23 cellular contexts compared by ENCODE assay signal in the genomic region with DNA sequence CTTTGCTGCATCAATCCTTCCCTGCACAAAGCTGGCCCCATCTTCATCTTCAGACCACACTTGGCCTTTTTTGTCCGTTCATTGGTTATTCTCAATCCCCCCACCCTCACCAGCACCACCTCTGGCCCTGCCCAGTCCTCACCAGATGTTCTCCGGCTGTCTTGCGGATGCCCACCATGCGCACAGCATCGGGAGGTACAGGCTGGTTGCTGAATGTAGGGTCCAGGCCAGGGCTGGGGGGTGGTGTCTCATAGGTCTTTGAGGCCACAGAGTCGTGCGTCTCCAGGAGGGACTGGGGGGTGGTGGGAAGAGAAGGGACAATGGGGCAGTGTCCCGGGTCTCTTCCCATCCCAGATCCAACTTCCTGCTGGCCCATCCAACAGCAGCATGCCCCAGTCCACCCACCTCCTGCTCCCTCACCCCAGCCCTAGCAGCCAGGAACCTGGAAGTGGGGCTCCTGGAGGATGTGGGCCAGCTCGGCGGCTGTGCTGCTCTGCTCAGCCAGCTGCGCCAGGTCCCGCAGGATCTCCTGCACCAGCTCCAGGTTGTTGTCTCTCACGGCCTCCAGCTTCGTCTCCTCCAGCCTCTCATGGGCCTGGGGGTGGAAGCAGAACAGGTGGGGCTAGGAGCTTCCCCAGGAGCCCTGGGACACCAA. TPM values are rescaled to one million over a fixed set of nuclear protein-coding genes. Genes with fewer than 3 reads are reported as not detected.
DNase-seq lines count a peak whose midpoint lies in the region; TF ChIP-seq lines count a peak whose summit lies in the region.
"Had no signal": no experiment of that assay in that cellular context is flagged by ENCODE, and none has a peak within 500 bp of the region (broad histone marks: within the 10 kb centered on the region; RNA-seq: fewer than 3 reads in every experiment).

No MANE protein-coding gene starts in this region.

- H3K27ac ChIP-seq in spleen: no peak overlapping the region
- H3K27ac ChIP-seq: A549; BLaER1 treated with 17β-estradiol and CSF1 and Interleukin-3, amounts not matched to agents 10 nM and 100 nM had no signal

- TF ChIP-seq CTCF in spleen (IDR thresholded peaks at IDR 0.05 in 8 of 11, conservative IDR thresholded peaks at IDR 0.05 in 3 of 11): no peak

- no peak overlapping the region for H3K4me3 ChIP-seq in H7 (ENCODE audit: insufficient read depth, low read depth, low read length)
- no peak overlapping the region for H3K4me3 ChIP-seq in spleen
- H3K4me3 ChIP-seq: A549; BLaER1 treated with 17β-estradiol and CSF1 and Interleukin-3, amounts not matched to agents 10 nM and 100 nM; GM23338; HAP-1 had no signal

- peak; percentile 21 for DNase-seq in D341Med (ENCODE audit: low spot score)
- DNase-seq in H7: peak; percentile 25
- peak; percentile 71 for DNase-seq in mesenteric fat pad (ENCODE audit: low spot score)
- DNase-seq in spleen: peak; percentile 65
- DNase-seq in activated T-cell treated with anti-CD3 and anti-CD28 coated beads, Interleukin-2, amount 50 U/mL, for 1 hour: no peak
- no peak for DNase-seq in G401 (ENCODE audit: low spot score)
- DNase-seq in NCI-H345 (lab: John Stamatoyannopoulos, UW): no peak
- DNase-seq: 8988T; ACHN; AML-193; BE2C; CD4-positive, alpha-beta T cell; CD8-positive, alpha-beta memory T cell; DMS53; DMS79 treated with DMSO at 0.1 percent for 48 hours; HFFc6 had no signal

- H3K27me3 ChIP-seq in H7 (ENCODE audit: control insufficient read depth, insufficient read depth, low read length) (no peaks in the 10 kb centered on the region), spleen (replicated peaks in 1 of 7) (peaks cover 0 to 18% (median 0%) of the 10 kb centered on the region in 7 donors)
- H3K27me3 ChIP-seq: BE2C; BLaER1 treated with 17β-estradiol and CSF1 and Interleukin-3, amounts not matched to agents 10 nM and 100 nM had no signal

- WGBS in spleen, 5 donors: 89 to 94% (median 92%) methylated on average over 11 to 14 of the region's 14 CpGs

- in situ Hi-C loops in G401 (cut with HindIII; ENCODE audit: low sequenced_read_pairs): no loop called here

- H3K36me3 ChIP-seq in H7 (replicated peaks; ENCODE audit: control insufficient read depth, insufficient read depth, low read length) (no peaks in the 10 kb centered on the region; the same call in 1 of the 2 replicates), spleen (no peaks in the 10 kb centered on the region)
- H3K36me3 ChIP-seq: BE2C; BLaER1 treated with 17β-estradiol and CSF1 and Interleukin-3, amounts not matched to agents 10 nM and 100 nM; HAP-1 had no signal

- peaks cover 0 to 12% (median 8%) of the 10 kb centered on the region in 6 donors for H3K4me1 ChIP-seq in spleen
- H3K4me1 ChIP-seq: BE2C, HAP-1 had no signal

- intact Hi-C loops in spleen (cut with DNase I; ENCODE audit: low total_unique reads): no loop called here

- no peak for TF ChIP-seq POLR2A in spleen (IDR thresholded peaks at IDR 0.05)

- no peaks in the 10 kb centered on the region for H3K9me3 ChIP-seq in spleen
- H3K9me3 ChIP-seq: A549; BE2C; BLaER1 treated with 17β-estradiol and CSF1 and Interleukin-3, amounts not matched to agents 10 nM and 100 nM; HAP-1 had no signal

RNA-seq across cellular contexts. Expression of a gene that starts 24.4 kb away (rescaled TPM):
- total RNA-seq in H7 (2014; rRNA removed; shearing (Covaris generic)): 9.0 and 12.2 TPM in 2 replicates
- total RNA-seq in mesenteric fat pad (2.3 TPM), spleen (1 to 10 TPM in 5 of 7 donors, under 1 TPM in 2; 0.77 to 2.4 (median 1.2) TPM)
- polyA plus RNA-seq in spleen: under 1 TPM; 0.13 to 0.51 (median 0.15) TPM
- 58.8 and 82.5 TPM in 2 replicates for total RNA-seq in G401 (2014; rRNA removed; shearing (Covaris generic))
- polyA plus RNA-seq: CD14-positive monocyte had no signal

RNA-seq across cellular contexts. Expression of a gene that starts 35.9 kb away (rescaled TPM):
- total RNA-seq in H7 (2014; rRNA removed; shearing (Covaris generic)): not detected in 2 replicates
- total RNA-seq in mesenteric fat pad: 121 TPM
- total RNA-seq in spleen: 1 to 10 TPM in 6 of 7 donors, under 1 TPM in 1; 0.77 to 5.3 (median 3.6) TPM
- 1 to 10 TPM in 1 of 3 donors, under 1 TPM in 2; 0.33 to 1.7 (median 0.73) TPM for polyA plus RNA-seq in spleen
- 0.31 TPM in 1 of 2 replicates, not detected in the other for total RNA-seq in G401 (2014; rRNA removed; shearing (Covaris generic))
- total RNA-seq: CD4-positive, alpha-beta T cell; CD8-positive, alpha-beta memory T cell; GM23338; H4; HFFc6 had no signal
- polyA plus RNA-seq: A549; CD14-positive monocyte; CD8-positive, alpha-beta memory T cell; GM23338 had no signal

RNA-seq across cellular contexts. Expression of a gene that starts 49.9 kb away (rescaled TPM):
- total RNA-seq in H7 (2014; rRNA removed; shearing (Covaris generic)): 7.7 and 8.3 TPM in 2 replicates
- total RNA-seq in mesenteric fat pad: 22.3 TPM
- 10 to 100 TPM in 2 of 7 donors, 1 to 10 TPM in 5; 3.3 to 23.9 (median 9.7) TPM for total RNA-seq in spleen
- 1 to 10 TPM; 1.9 to 7.1 (median 5.7) TPM for polyA plus RNA-seq in spleen
- 2.1 and 2.2 TPM in 2 replicates for total RNA-seq in G401 (2014; rRNA removed; shearing (Covaris generic))
- polyA plus RNA-seq: CD14-positive monocyte; CD8-positive, alpha-beta memory T cell had no signal

RNA-seq across cellular contexts. Expression of a gene that starts 59.4 kb away (rescaled TPM):
- not detected in 2 replicates for total RNA-seq in H7 (2014; rRNA removed; shearing (Covaris generic))
- not detected for total RNA-seq in mesenteric fat pad
- total RNA-seq in spleen: not detected
- polyA plus RNA-seq in spleen: not detected
- total RNA-seq in G401 (2014; rRNA removed; shearing (Covaris generic)): not detected in 2 replicates
- total RNA-seq: CD4-positive, alpha-beta T cell; CD8-positive, alpha-beta memory T cell; Daoy; GM23338; H4; HFFc6 had no signal
- polyA plus RNA-seq: A549; CD14-positive monocyte; CD8-positive, alpha-beta memory T cell had no signal

Comparison
In these comparisons a context has a peak if more than half of its experiments do, and no peak if none do; other contexts are left out.
1. DNase-seq: peak in D341Med (single experiment), H7 (single experiment), mesenteric fat pad (single experiment) and spleen (single experiment); none in activated T-cell treated with anti-CD3 and anti-CD28 coated beads, Interleukin-2, amount 50 U/mL, for 1 hour (single experiment), G401 (single experiment) and NCI-H345 (single experiment).
2. RNA of a gene that starts 35.9 kb away (total RNA-seq): 121 TPM in mesenteric fat pad (single experiment); 0.77 to 5.3 TPM in spleen, not detected in H7 and 0.31 TPM in G401; every median in the first group is over 10 times any median in the second.